ENCODE assay signal across 8 cellular contexts in the genomic region with DNA sequence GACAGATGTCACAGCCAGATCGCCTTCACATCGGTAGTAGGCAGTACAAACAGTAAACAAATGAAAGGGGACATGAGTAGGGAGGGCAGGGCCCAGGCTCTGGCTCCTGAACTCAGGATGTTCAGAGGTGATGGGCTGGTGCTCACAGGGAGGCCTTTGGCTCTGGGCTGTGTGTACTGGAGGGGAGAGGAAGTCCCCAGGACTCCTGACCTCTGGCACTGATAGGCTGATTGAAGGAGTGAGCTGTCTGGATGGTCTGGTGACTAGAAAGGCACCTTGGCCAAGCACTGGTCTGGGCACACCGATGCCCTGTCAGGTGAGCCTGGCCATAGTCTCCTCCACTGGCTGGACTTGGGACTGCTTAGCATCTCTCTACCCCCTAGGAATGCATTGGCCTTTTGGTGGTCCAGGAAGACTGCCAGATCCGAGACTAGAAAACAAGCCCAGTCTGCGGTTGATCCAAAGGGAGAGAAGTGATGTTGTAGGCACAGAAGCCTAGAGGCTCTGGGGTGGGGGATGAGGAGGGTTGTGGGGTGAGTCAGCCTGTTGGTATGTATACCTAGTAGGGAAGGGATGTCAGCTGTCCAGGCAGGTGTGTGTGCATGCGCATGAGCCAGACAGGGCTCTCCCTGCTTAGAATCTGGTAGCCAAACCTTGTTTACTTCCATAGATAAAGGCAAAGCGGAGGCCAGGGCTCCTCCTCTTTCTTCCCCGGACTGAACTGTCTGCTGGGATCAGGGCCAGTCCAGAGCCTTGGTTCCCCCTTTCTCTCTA. TPM values are rescaled to one million over a fixed set of nuclear protein-coding genes. Genes with fewer than 3 reads are reported as not detected.
DNase-seq lines count a peak whose midpoint lies in the region; ATAC-seq and TF ChIP-seq lines count a peak whose summit lies in the region.
"Had no signal": no experiment of that assay in that cellular context is flagged by ENCODE, and none has a peak within 500 bp of the region (broad histone marks: within the 10 kb centered on the region; RNA-seq: fewer than 3 reads in every experiment).

No MANE protein-coding gene starts in this region.

- H3K27ac ChIP-seq in OCI-LY1 (ENCODE audit: low read depth, low read length, poor library complexity, severe bottlenecking) (peak overlapping the region; percentile 11), right lobe of liver (no peak overlapping the region)

- H3K9me2 ChIP-seq in OCI-LY1 (ENCODE audit: low read depth, low read length): no peaks in the 10 kb centered on the region
- H3K9me2 ChIP-seq: SK-N-SH had no signal

- H3K36me3 ChIP-seq in OCI-LY1 (ENCODE audit: insufficient read depth, low read length): no peaks in the 10 kb centered on the region
- no peaks in the 10 kb centered on the region for H3K36me3 ChIP-seq in right lobe of liver

- H3K79me2 ChIP-seq in OCI-LY1 (ENCODE audit: insufficient read depth, low read length): no peaks in the 10 kb centered on the region

- no peak overlapping the region for H2AFZ ChIP-seq in OCI-LY1 (ENCODE audit: low read length)

- H3K4me3 ChIP-seq in OCI-LY1 (ENCODE audit: low read depth, low read length, poor library complexity, severe bottlenecking) (peak overlapping the region; percentile 68), right lobe of liver (no peak overlapping the region)

- H3K4me2 ChIP-seq in OCI-LY1 (ENCODE audit: low read length): peak overlapping the region; percentile 91

- no peaks in the 10 kb centered on the region for H3K9me3 Mint-ChIP-seq in Calu3 (ENCODE audit: low read depth, unreplicated experiment)

- H3K4me3 Mint-ChIP-seq in Calu3 (ENCODE audit: low read depth, unreplicated experiment): peak overlapping the region; percentile 79

- WGBS in right lobe of liver (ENCODE audit: insufficient coverage, low coverage, low lambda C conversion rate, missing lambda C conversion rate): 40% methylated on average over 5 of the region's 8 CpGs

- no peak overlapping the region for H3K27ac Mint-ChIP-seq in Calu3 (ENCODE audit: unreplicated experiment)

- H3K9ac ChIP-seq in OCI-LY1 (ENCODE audit: low read length): no peak overlapping the region; the same call in 1 of the 2 replicates
- H3K9ac ChIP-seq: SK-N-SH had no signal

- CTCF ChIA-PET in Calu3 (lab: Charles Lee): no interaction called here

- TF ChIP-seq POLR2A in right lobe of liver (IDR thresholded peaks at IDR 0.05): no peak

- H3K36me3 Mint-ChIP-seq in Calu3 (ENCODE audit: insufficient read depth, unreplicated experiment): peaks cover 48% of the 10 kb centered on the region

- intact Hi-C loops in Calu3 (cut with micrococcal nuclease; ENCODE audit: unreplicated experiment) (loop anchor here (2.0 to 5.0 kb wide), 2 partner anchors 49 to 58 kb away; a partner anchor contains a TSS), right lobe of liver (cut with DNase I) (no loop called here)

- no peaks in the 10 kb centered on the region for H3K27me3 Mint-ChIP-seq in Calu3 (ENCODE audit: unreplicated experiment)

- BruUV-seq in Calu3 (replicated peaks; lab: Mats Ljungman, UMichigan): no TSS peak

- H3K4me1 Mint-ChIP-seq in Calu3 (ENCODE audit: low read depth, unreplicated experiment): peaks cover 10% of the 10 kb centered on the region

- H3K4me1 ChIP-seq in OCI-LY1 (ENCODE audit: insufficient read depth, low read length, severe bottlenecking) (peaks cover 37% of the 10 kb centered on the region), right lobe of liver (peaks cover 0 to 12% (median 0%) of the 10 kb centered on the region in 4 donors)

- peak; percentile 78 for DNase-seq in Calu3
- peak in 1 of 3 donors; percentile 76 for DNase-seq in right lobe of liver
- no peak for DNase-seq in germinal center (ENCODE audit: low spot score)
- no peak for DNase-seq in cortex of kidney (lab: John Stamatoyannopoulos, UW)
- DNase-seq: SK-N-SH had no signal

- no peaks in the 10 kb centered on the region for H3K27me3 ChIP-seq in OCI-LY1 (ENCODE audit: insufficient read depth, low read length)
- H3K27me3 ChIP-seq in right lobe of liver: peaks cover 0 to 11% of the 10 kb centered on the region in 2 donors

- TF ChIP-seq CTCF in Calu3 (IDR thresholded peaks at IDR 0.05; ENCODE audit: unreplicated experiment) (no peak), OCI-LY1 (IDR thresholded peaks at IDR 0.05; ENCODE audit: low read length) (no peak), right lobe of liver (IDR thresholded peaks at IDR 0.05) (no peak)

- no peaks in the 10 kb centered on the region for H4K20me1 ChIP-seq in OCI-LY1 (ENCODE audit: insufficient read depth, low read length)

- no peaks in the 10 kb centered on the region for H3F3A ChIP-seq in OCI-LY1 (ENCODE audit: insufficient read depth, low read length)

- ATAC-seq in right lobe of liver: peak; percentile 43 to 91 (median 50)
- no peak for ATAC-seq in HG03108 (IDR thresholded peaks at IDR 0.05; ENCODE audit: unreplicated experiment)

- H3K9me3 ChIP-seq in OCI-LY1 (ENCODE audit: low read length): no peaks in the 10 kb centered on the region
- H3K9me3 ChIP-seq in right lobe of liver: no peaks in the 10 kb centered on the region
- H3K9me3 ChIP-seq: SK-N-SH had no signal

RNA-seq across cellular contexts. Expression of a gene that starts 1.9 kb away (rescaled TPM):
- total RNA-seq in Calu3 (2022): 93.7 and 98.4 TPM in 2 replicates
- 1 to 10 TPM; 1.1 to 7.9 (median 3.0) TPM for total RNA-seq in right lobe of liver

RNA-seq across cellular contexts. Expression of a gene that starts 17.2 kb away (rescaled TPM):
- total RNA-seq in Calu3 (2022) (0.51 and 1.7 TPM in 2 replicates), right lobe of liver (not detected)
- total RNA-seq: temporal lobe had no signal

RNA-seq across cellular contexts. Expression of a gene that starts 28.3 kb away (rescaled TPM):
- total RNA-seq in Calu3 (2022) (4.2 and 4.9 TPM in 2 replicates), right lobe of liver (not detected)

RNA-seq across cellular contexts. Expression of a gene that starts 38.4 kb away (rescaled TPM):
- total RNA-seq in Calu3 (2022) (15.2 and 17.4 TPM in 2 replicates), right lobe of liver (10 to 100 TPM in 5 of 6 experiments, 1 to 10 TPM in 1; 7.8 to 23.7 (median 17.7) TPM)

RNA-seq across cellular contexts. Expression of a gene that starts 38.8 kb away (rescaled TPM):
- total RNA-seq in Calu3 (2022) (13.9 and 14.9 TPM in 2 replicates), right lobe of liver (10 to 100 TPM; 11.5 to 49.3 (median 19.5) TPM)

Comparison
In these comparisons a context has a peak if more than half of its experiments do, and no peak if none do; other contexts are left out.
1. RNA of a gene that starts 1.9 kb away (total RNA-seq): 93.7 to 98.4 TPM in Calu3; 1.1 to 7.9 TPM in right lobe of liver; every median in the first group is over 10 times any median in the second.